In genomic region chr3:111827871-111828270, GRCh38 we compare ENCODE assay signal across 20 cellular contexts. TPM values are rescaled to one million over a fixed set of nuclear protein-coding genes. Genes with fewer than 3 reads are reported as not detected.
DNase-seq lines count a peak whose midpoint lies in the region; ATAC-seq, FAIRE-seq and TF ChIP-seq lines count a peak whose summit lies in the region.
"Had no signal": no experiment of that assay in that cellular context is flagged by ENCODE, and none has a peak within 500 bp of the region (broad histone marks: within the 10 kb centered on the region; RNA-seq: fewer than 3 reads in every experiment).

No MANE protein-coding gene starts in this region.

- H3K27me3 Mint-ChIP-seq in nephron progenitor cell (ENCODE audit: low read depth, poor library complexity) (peaks cover 3% of the 10 kb centered on the region), endothelial cell (ENCODE audit: unreplicated experiment) (no peaks in the 10 kb centered on the region)
- H3K27me3 Mint-ChIP-seq: CD8-positive, alpha-beta memory T cell had no signal

- no peaks in the 10 kb centered on the region for H4K20me1 ChIP-seq in HCT116 (ENCODE audit: insufficient read depth)

- no peak for ATAC-seq in HCT116
- ATAC-seq: K562 had no signal

- H3K27ac ChIP-seq in HCT116 (ENCODE audit: low read depth, low read length) (no peak overlapping the region), epithelial cell of prostate (peak overlapping the region; percentile 11)
- H3K27ac ChIP-seq: HL-60 had no signal

- no TSS peak for BruUV-seq in HCT116 (replicated peaks; lab: Mats Ljungman, UMichigan)

- H3K4me1 ChIP-seq in HCT116 (ENCODE audit: control insufficient read depth in 1 of 2, insufficient read depth in 2 of 2, low read length in 2 of 2), result peaks cover 0 to 15% of the 10 kb centered on the region in 2 experiments; a peak in 1 of 4 replicates
- H3K4me1 ChIP-seq: BE2C had no signal

- H3K27me3 ChIP-seq in HCT116 (ENCODE audit: insufficient read depth, low read length), result no peaks in the 10 kb centered on the region
- H3K27me3 ChIP-seq: BE2C had no signal

- H3K4me3 ChIP-seq in HCT116 (replicated peaks in 1 of 2; ENCODE audit: low read depth in 1 of 2, low read length in 2 of 2), result no peak overlapping the region
- H3K4me3 ChIP-seq: K562 had no signal

- H3K9me2 ChIP-seq in HCT116 (ENCODE audit: insufficient read depth), result no peaks in the 10 kb centered on the region

- no peaks in the 10 kb centered on the region for H3K9me3 Mint-ChIP-seq in nephron progenitor cell
- no peaks in the 10 kb centered on the region for H3K9me3 Mint-ChIP-seq in endothelial cell (ENCODE audit: unreplicated experiment)
- H3K9me3 Mint-ChIP-seq: CD4-positive, CD25-positive, alpha-beta regulatory T cell; CD8-positive, alpha-beta memory T cell; H9 had no signal

- peak overlapping the region; percentile 26 for H2AFZ ChIP-seq in HCT116 (ENCODE audit: low read depth, low read length, poor library complexity, severe bottlenecking)

- H3K27ac Mint-ChIP-seq in nephron progenitor cell, result peak overlapping the region; percentile 22
- H3K27ac Mint-ChIP-seq in endothelial cell (ENCODE audit: unreplicated experiment), result no peak overlapping the region
- H3K27ac Mint-ChIP-seq: CD4-positive, CD25-positive, alpha-beta regulatory T cell; CD8-positive, alpha-beta memory T cell had no signal

- POLR2A ChIA-PET in HCT116 (lab: Charles Lee), result interaction anchor here (0.7 kb wide), 1 partner anchor 11 kb away, joined by 3 read pairs; no protein-coding TSS in a partner anchor

- intact Hi-C loops in HCT116 (cut with micrococcal nuclease), result no loop called here

- RAD21 ChIA-PET in HCT116 (lab: Charles Lee; ENCODE audit: low non-redundant PET in 1 of 2, low total read pairs in 2 of 2, uncharacterized antibody in 2 of 2, unreplicated experiment in 2 of 2), result no interaction called here

- CTCF ChIA-PET in HCT116 (lab: Charles Lee), result no interaction called here

- H3K79me2 ChIP-seq in HCT116 (ENCODE audit: insufficient read depth, low read length), result no peaks in the 10 kb centered on the region

- FAIRE-seq in urothelium cell line (lab: Jason Lieb, UNC), result peak; percentile 5
- FAIRE-seq: D721Med, H1, K562 had no signal

- TF ChIP-seq CTCF in HCT116 (IDR thresholded peaks at IDR 0.05 in 2 of 3, conservative IDR thresholded peaks at IDR 0.05 in 1 of 3; ENCODE audit: borderline replicate concordance in 1 of 3, insufficient read depth in 1 of 3, low read depth in 2 of 3, low read length in 2 of 3), result no peak
- TF ChIP-seq CTCF in nephron progenitor cell (IDR thresholded peaks at IDR 0.05), result no peak
- TF ChIP-seq CTCF in endothelial cell (IDR thresholded peaks at IDR 0.05; ENCODE audit: unreplicated experiment), result no peak

- H3K9ac ChIP-seq in HCT116 (ENCODE audit: low read length), result no peak overlapping the region

- H3K4me1 Mint-ChIP-seq in nephron progenitor cell, result peaks cover 51% of the 10 kb centered on the region
- H3K4me1 Mint-ChIP-seq in endothelial cell (ENCODE audit: unreplicated experiment), result peaks cover 24% of the 10 kb centered on the region
- H3K4me1 Mint-ChIP-seq: H9 had no signal

- TF ChIP-seq POLR2A in HCT116 (IDR thresholded peaks at IDR 0.05; ENCODE audit: borderline replicate concordance, extremely low read depth, insufficient read depth, insufficient read length), result no peak

- no peak for DNase-seq in HCT116 (ENCODE audit: low read depth, low spot score)
- DNase-seq in epithelial cell of prostate (ENCODE audit: low read depth, low spot score), result no peak
- no peak for DNase-seq in nephron progenitor cell
- no peak for DNase-seq in urothelium cell line (ENCODE audit: low spot score)
- DNase-seq in endothelial cell (ENCODE audit: low spot score), result no peak
- no peak for DNase-seq in NCI-H748 (lab: John Stamatoyannopoulos, UW; ENCODE audit: unreplicated experiment)
- no peak for DNase-seq in EL
- DNase-seq: ACHN; BE2C; C1 segment of cervical spinal cord; CD4-positive, CD25-positive, alpha-beta regulatory T cell; CD8-positive, alpha-beta memory T cell; COR-L47; GF-D8; IMR-90 had no signal

- H3K4me3 Mint-ChIP-seq in nephron progenitor cell (no peak overlapping the region), endothelial cell (ENCODE audit: unreplicated experiment) (no peak overlapping the region)
- H3K4me3 Mint-ChIP-seq: CD4-positive, CD25-positive, alpha-beta regulatory T cell; CD8-positive, alpha-beta memory T cell; H9 had no signal

- H3K36me3 Mint-ChIP-seq in nephron progenitor cell (ENCODE audit: low read depth), result no peaks in the 10 kb centered on the region
- H3K36me3 Mint-ChIP-seq in endothelial cell (ENCODE audit: low read depth, unreplicated experiment), result no peaks in the 10 kb centered on the region
- H3K36me3 Mint-ChIP-seq: CD4-positive, CD25-positive, alpha-beta regulatory T cell; CD8-positive, alpha-beta memory T cell had no signal

- H3K9me3 ChIP-seq in HCT116 (ENCODE audit: control insufficient read depth in 1 of 2, insufficient read depth in 1 of 2, low read depth in 1 of 2, low read length in 2 of 2), result no peaks in the 10 kb centered on the region
- H3K9me3 ChIP-seq: BE2C had no signal

- no peaks in the 10 kb centered on the region for H3K36me3 ChIP-seq in HCT116 (ENCODE audit: control insufficient read depth in 1 of 2, insufficient read depth in 2 of 2, low read length in 2 of 2)
- H3K36me3 ChIP-seq: BE2C had no signal

- no peak for TF ChIP-seq RAD21 in HCT116 (IDR thresholded peaks at IDR 0.05; ENCODE audit: low read depth)

- no peak overlapping the region for H3K4me2 ChIP-seq in HCT116 (ENCODE audit: low read length)

TF ChIP-seq in HCT116, 20 proteins besides CTCF, POLR2A, EP300 and RAD21:
- TF ChIP-seq POLR2AphosphoS5 (IDR thresholded peaks at IDR 0.05; ENCODE audit: low read depth, low read length) (no peak), EZH2 (IDR thresholded peaks at IDR 0.05) (no peak), ZFX (IDR thresholded peaks at IDR 0.05) (no peak), REST (IDR thresholded peaks at IDR 0.05; ENCODE audit: low read depth) (no peak), CEBPB (IDR thresholded peaks at IDR 0.05; ENCODE audit: low read depth) (no peak), EGR1 (IDR thresholded peaks at IDR 0.05; ENCODE audit: low read depth) (no peak), SP1 (IDR thresholded peaks at IDR 0.05; ENCODE audit: low read depth) (no peak)
TF ChIP-seq in HCT116: peak in this region for 0.

RNA-seq across cellular contexts. Expression of gene PHLDB2, which starts 31.2 kb away (rescaled TPM):
- 143 TPM for total RNA-seq in HCT116 (2021; ENCODE audit: unreplicated experiment)
- 37.9 and 46.8 TPM in 2 replicates for polyA plus RNA-seq in HCT116 (2012)
- total RNA-seq in endothelial cell (ENCODE audit: unreplicated experiment), result 47.8 TPM
- polyA plus RNA-seq: K562 had no signal
